8 cellular contexts compared by ENCODE assay signal in genomic region chr12:106303202-106303820, GRCh38. TPM values are rescaled to one million over a fixed set of nuclear protein-coding genes. Genes with fewer than 3 reads are reported as not detected.
A peak's percentile ranks its signal among the peaks of the same experiment; 100 is the strongest.
DNase-seq lines count a peak whose midpoint lies in the region; ATAC-seq, FAIRE-seq and TF ChIP-seq lines count a peak whose summit lies in the region.

No MANE protein-coding gene starts in this region.

- intact Hi-C loops in endothelial cell of umbilical vein (cut with micrococcal nuclease), result loop anchor here (2.0 to 5.0 kb wide), 2 partner anchors 44 to 789 kb away; partner anchors contain the start of gene CRY1

- H3K27ac ChIP-seq in endothelial cell of umbilical vein (ENCODE audit: insufficient read depth, low read depth, low read length), result peak overlapping the region; percentile 98

- H3K9me1 ChIP-seq in endothelial cell of umbilical vein (replicated peaks; ENCODE audit: control insufficient read depth, extremely low read depth, insufficient read depth, low read length), result no peaks in the 10 kb centered on the region

- H3K4me2 ChIP-seq in endothelial cell of umbilical vein (ENCODE audit: insufficient read depth, low read length), result peak overlapping the region; percentile 45

- dilution Hi-C loops in endothelial cell of umbilical vein (cut with MboI; ENCODE audit: extremely low pct_ligation_motif_present, low sequenced_read_pairs), result no loop called here

- POLR2A ChIA-PET in endothelial cell of umbilical vein (lab: Charles Lee), result no interaction called here

- no peak for TF ChIP-seq CTCF in endothelial cell of umbilical vein (IDR thresholded peaks at IDR 0.05; ENCODE audit: extremely low read depth in 1 of 2, insufficient read depth in 1 of 2, low read depth in 1 of 2, low read length in 2 of 2)

- H3K4me1 ChIP-seq in endothelial cell of umbilical vein (ENCODE audit: control insufficient read depth, extremely low read depth, insufficient read depth, low read length), result peaks cover 14% of the 10 kb centered on the region

- H3K36me3 ChIP-seq in endothelial cell of umbilical vein (ENCODE audit: control insufficient read depth in 2 of 2, extremely low read depth in 1 of 2, insufficient read depth in 2 of 2, low read length in 2 of 2), result no peaks in the 10 kb centered on the region

- no peaks in the 10 kb centered on the region for H3K79me2 ChIP-seq in endothelial cell of umbilical vein (ENCODE audit: control insufficient read depth, insufficient read depth, low read length)

- peak overlapping the region; percentile 89 for H2AFZ ChIP-seq in endothelial cell of umbilical vein (ENCODE audit: low read depth, low read length)

- H3K27me3 ChIP-seq in endothelial cell of umbilical vein (ENCODE audit: control insufficient read depth in 2 of 2, insufficient read depth in 2 of 2, low read length in 2 of 2), result peaks cover 0 to 3% of the 10 kb centered on the region in 2 experiments

- peak overlapping the region; percentile 62 to 83 (median 73) for H3K4me3 ChIP-seq in endothelial cell of umbilical vein (replicated peaks in 1 of 3; ENCODE audit: insufficient read depth in 1 of 3, low read depth in 1 of 3, low read length in 3 of 3)

- H3K9me3 ChIP-seq in endothelial cell of umbilical vein (replicated peaks; ENCODE audit: control insufficient read depth, insufficient read depth, low read length), result no peaks in the 10 kb centered on the region

- DNase-seq in EL, result peak; percentile 61
- DNase-seq in NOMO-1 treated with dmso at 0.1 percent for 144 hours (lab: John Stamatoyannopoulos, UW; ENCODE audit: unreplicated experiment), result peak; percentile 1
- peak; percentile 88 for DNase-seq in activated T-cell treated with anti-CD3 and anti-CD28 coated beads for 1 hour (ENCODE audit: low read depth)
- peak; percentile 94 for DNase-seq in endothelial cell of umbilical vein (ENCODE audit: low read depth, low spot score)
- peak; percentile 75 for DNase-seq in midbrain (lab: John Stamatoyannopoulos, UW)
- DNase-seq in stimulated activated CD8-positive, alpha-beta memory T cell treated with anti-CD3 and anti-CD28 coated beads, Interleukin-15, amount 100 ng/mL, for 48 hours (ENCODE audit: low read depth in 2 of 2), result peak; percentile 59 to 61

- CTCF ChIA-PET in endothelial cell of umbilical vein (lab: Charles Lee), result interaction anchor here (1.2 kb wide), 1 partner anchor 76 kb away, joined by 3 read pairs; no protein-coding TSS in a partner anchor

- peak; percentile 72 for FAIRE-seq in endothelial cell of umbilical vein (lab: Jason Lieb, UNC)

- BruUV-seq in endothelial cell of umbilical vein (replicated peaks; lab: Mats Ljungman, UMichigan), result no TSS peak

- H3K9ac ChIP-seq in endothelial cell of umbilical vein (replicated peaks; ENCODE audit: extremely low read depth, insufficient read depth, low read length), result peak overlapping the region; percentile 96

- no peaks in the 10 kb centered on the region for H4K20me1 ChIP-seq in endothelial cell of umbilical vein (replicated peaks; ENCODE audit: control insufficient read depth, extremely low read depth, insufficient read depth, low read length)

- ATAC-seq in HG03108 (IDR thresholded peaks at IDR 0.05; ENCODE audit: unreplicated experiment) (peak; percentile 26), HG03039 (IDR thresholded peaks at IDR 0.05; ENCODE audit: unreplicated experiment) (no peak)

- TF ChIP-seq POLR2A in endothelial cell of umbilical vein (IDR thresholded peaks at IDR 0.05; ENCODE audit: low read depth, low read length), result no peak

TF ChIP-seq in endothelial cell of umbilical vein, 7 proteins besides CTCF, POLR2A, EP300 and RAD21:
- TF ChIP-seq GATA2 (IDR thresholded peaks at IDR 0.05; ENCODE audit: insufficient read depth, insufficient read length, low read depth, low read length) (no peak), EZH2 (IDR thresholded peaks at IDR 0.05; ENCODE audit: borderline replicate concordance, low read depth, low read length, severe bottlenecking) (no peak), POLR2AphosphoS5 (IDR thresholded peaks at IDR 0.05; ENCODE audit: insufficient read depth, low read depth, low read length) (no peak), JUN (IDR thresholded peaks at IDR 0.05; ENCODE audit: borderline replicate concordance, insufficient read depth, insufficient read length, low read depth) (no peak), FOS (IDR thresholded peaks at IDR 0.05; ENCODE audit: borderline replicate concordance, insufficient read depth, low read length) (no peak)

RNA-seq across cellular contexts. Expression of gene TCP11L2, which starts 0.8 kb away (rescaled TPM):
- 15.3 and 18.7 TPM in 2 replicates for total RNA-seq in endothelial cell of umbilical vein
- polyA plus RNA-seq in endothelial cell of umbilical vein, result 5.3 and 6.0 TPM in 2 replicates
- 6.0 and 6.8 TPM in 2 replicates for polyA plus RNA-seq in endothelial cell of umbilical vein (2011; cell fraction: cytosol; rRNA removed)
- 18.7 and 19.0 TPM in 2 replicates for polyA plus RNA-seq in endothelial cell of umbilical vein (2011; cell fraction: nucleus; rRNA removed)
- polyA plus RNA-seq in endothelial cell of umbilical vein (2012), result 4.4 and 4.9 TPM in 2 replicates
- polyA minus RNA-seq in endothelial cell of umbilical vein, result 34.8 and 38.1 TPM in 2 replicates
- polyA minus RNA-seq in endothelial cell of umbilical vein (2011; cell fraction: cytosol; rRNA and poly(A)+ RNA removed), result 7.3 TPM
- polyA minus RNA-seq in endothelial cell of umbilical vein (2011; cell fraction: nucleus; rRNA and poly(A)+ RNA removed), result 50.3 and 59.5 TPM in 2 replicates

RNA-seq across cellular contexts. Expression of gene POLR3B, which starts 54.2 kb away (rescaled TPM):
- total RNA-seq in endothelial cell of umbilical vein, result 10.1 and 12.3 TPM in 2 replicates
- 3.8 and 6.0 TPM in 2 replicates for polyA plus RNA-seq in endothelial cell of umbilical vein
- 5.3 and 5.9 TPM in 2 replicates for polyA plus RNA-seq in endothelial cell of umbilical vein (2011; cell fraction: cytosol; rRNA removed)
- 9.0 and 10.0 TPM in 2 replicates for polyA plus RNA-seq in endothelial cell of umbilical vein (2011; cell fraction: nucleus; rRNA removed)
- polyA plus RNA-seq in endothelial cell of umbilical vein (2012), result 7.3 and 9.3 TPM in 2 replicates
- polyA minus RNA-seq in endothelial cell of umbilical vein, result 13.1 and 13.2 TPM in 2 replicates
- polyA minus RNA-seq in endothelial cell of umbilical vein (2011; cell fraction: cytosol; rRNA and poly(A)+ RNA removed), result 12.7 TPM
- polyA minus RNA-seq in endothelial cell of umbilical vein (2011; cell fraction: nucleus; rRNA and poly(A)+ RNA removed), result 12.4 and 18.7 TPM in 2 replicates

RNA-seq across cellular contexts. Expression of gene CKAP4, which starts 55.5 kb away (rescaled TPM):
- 223 and 249 TPM in 2 replicates for total RNA-seq in endothelial cell of umbilical vein
- 113 and 117 TPM in 2 replicates for polyA plus RNA-seq in endothelial cell of umbilical vein
- 152 and 153 TPM in 2 replicates for polyA plus RNA-seq in endothelial cell of umbilical vein (2011; cell fraction: cytosol; rRNA removed)
- 85.0 and 102 TPM in 2 replicates for polyA plus RNA-seq in endothelial cell of umbilical vein (2011; cell fraction: nucleus; rRNA removed)
- polyA plus RNA-seq in endothelial cell of umbilical vein (2012), result 259 and 324 TPM in 2 replicates
- polyA minus RNA-seq in endothelial cell of umbilical vein, result 84.1 and 89.5 TPM in 2 replicates
- polyA minus RNA-seq in endothelial cell of umbilical vein (2011; cell fraction: cytosol; rRNA and poly(A)+ RNA removed), result 13.7 TPM
- polyA minus RNA-seq in endothelial cell of umbilical vein (2011; cell fraction: nucleus; rRNA and poly(A)+ RNA removed), result 32.4 and 34.6 TPM in 2 replicates

Comparison
In these comparisons a context has a peak if more than half of its experiments do, and no peak if none do; other contexts are left out.
1. DNase-seq: peak in every context shown above with its lines; median percentile 94 in endothelial cell of umbilical vein; 88 in activated T-cell treated with anti-CD3 and anti-CD28 coated beads for 1 hour; 75 in midbrain; 61 in EL; 60 in stimulated activated CD8-positive, alpha-beta memory T cell treated with anti-CD3 and anti-CD28 coated beads, Interleukin-15, amount 100 ng/mL, for 48 hours; 1 in NOMO-1 treated with dmso at 0.1 percent for 144 hours.